1 cellular context compared by ENCODE assay signal in genomic region chr9:124764774-124765438, GRCh38.
TF ChIP-seq lines count a peak whose summit lies in the region.

No MANE protein-coding gene starts in this region.

TF ChIP-seq in neural cell, 6 proteins besides CTCF, POLR2A, EP300 and RAD21 (continued from another document):
- TF ChIP-seq REST (IDR thresholded peaks at IDR 0.05; ENCODE audit: borderline replicate concordance) (no peak), SMC3 (conservative IDR thresholded peaks at IDR 0.05; ENCODE audit: poor library complexity) (peak; percentile 35)
